1 cellular context compared by ENCODE assay signal in the genomic region with DNA sequence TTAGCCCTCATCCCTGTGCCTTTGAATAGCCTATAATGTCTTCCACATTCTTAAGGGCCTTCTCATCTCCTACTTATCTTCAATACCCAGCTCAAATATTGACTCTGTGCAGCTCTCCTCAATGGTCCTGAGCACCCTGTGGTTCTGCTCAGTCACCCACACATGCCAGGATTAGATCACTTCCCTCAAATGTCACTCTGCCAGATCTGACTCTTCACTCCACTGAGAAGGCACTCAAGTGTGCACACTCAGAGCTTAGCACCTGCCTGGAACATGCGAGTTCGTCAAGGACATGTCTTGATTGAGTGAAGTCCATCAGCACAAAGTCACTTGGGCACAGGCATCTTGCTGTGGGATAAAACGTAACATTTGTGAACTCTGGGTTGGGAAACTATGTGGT.
TF ChIP-seq lines count a peak whose summit lies in the region.

No MANE protein-coding gene starts in this region.

TF ChIP-seq in WTC11, 78 proteins besides CTCF, POLR2A, EP300 and RAD21 (continued from another document):
- TF ChIP-seq ZNF512 (CRISPR knock-in tag; IDR thresholded peaks at IDR 0.05; ENCODE audit: borderline replicate concordance) (no peak), FOXP1 (CRISPR knock-in tag; IDR thresholded peaks at IDR 0.05; ENCODE audit: borderline replicate concordance) (no peak), CBFB (CRISPR knock-in tag; IDR thresholded peaks at IDR 0.05; ENCODE audit: low read depth) (no peak), TEAD4 (CRISPR knock-in tag; IDR thresholded peaks at IDR 0.05) (no peak), ZNF317 (CRISPR knock-in tag; IDR thresholded peaks at IDR 0.05; ENCODE audit: borderline replicate concordance, low read depth) (no peak), OVOL2 (CRISPR knock-in tag; IDR thresholded peaks at IDR 0.05; ENCODE audit: borderline replicate concordance) (no peak)
- TF ChIP-seq, protein P1, sequence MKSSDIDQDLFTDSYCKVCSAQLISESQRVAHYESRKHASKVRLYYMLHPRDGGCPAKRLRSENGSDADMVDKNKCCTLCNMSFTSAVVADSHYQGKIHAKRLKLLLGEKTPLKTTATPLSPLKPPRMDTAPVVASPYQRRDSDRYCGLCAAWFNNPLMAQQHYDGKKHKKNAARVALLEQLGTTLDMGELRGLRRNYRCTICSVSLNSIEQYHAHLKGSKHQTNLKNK (CRISPR knock-in tag; IDR thresholded peaks at IDR 0.05): no peak
- TF ChIP-seq, protein P2, sequence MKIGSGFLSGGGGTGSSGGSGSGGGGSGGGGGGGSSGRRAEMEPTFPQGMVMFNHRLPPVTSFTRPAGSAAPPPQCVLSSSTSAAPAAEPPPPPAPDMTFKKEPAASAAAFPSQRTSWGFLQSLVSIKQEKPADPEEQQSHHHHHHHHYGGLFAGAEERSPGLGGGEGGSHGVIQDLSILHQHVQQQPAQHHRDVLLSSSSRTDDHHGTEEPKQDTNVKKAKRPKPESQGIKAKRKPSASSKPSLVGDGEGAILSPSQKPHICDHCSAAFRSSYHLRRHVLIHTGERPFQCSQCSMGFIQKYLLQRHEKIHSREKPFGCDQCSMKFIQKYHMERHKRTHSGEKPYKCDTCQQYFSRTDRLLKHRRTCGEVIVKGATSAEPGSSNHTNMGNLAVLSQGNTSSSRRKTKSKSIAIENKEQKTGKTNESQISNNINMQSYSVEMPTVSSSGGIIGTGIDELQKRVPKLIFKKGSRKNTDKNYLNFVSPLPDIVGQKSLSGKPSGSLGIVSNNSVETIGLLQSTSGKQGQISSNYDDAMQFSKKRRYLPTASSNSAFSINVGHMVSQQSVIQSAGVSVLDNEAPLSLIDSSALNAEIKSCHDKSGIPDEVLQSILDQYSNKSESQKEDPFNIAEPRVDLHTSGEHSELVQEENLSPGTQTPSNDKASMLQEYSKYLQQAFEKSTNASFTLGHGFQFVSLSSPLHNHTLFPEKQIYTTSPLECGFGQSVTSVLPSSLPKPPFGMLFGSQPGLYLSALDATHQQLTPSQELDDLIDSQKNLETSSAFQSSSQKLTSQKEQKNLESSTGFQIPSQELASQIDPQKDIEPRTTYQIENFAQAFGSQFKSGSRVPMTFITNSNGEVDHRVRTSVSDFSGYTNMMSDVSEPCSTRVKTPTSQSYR (CRISPR knock-in tag; IDR thresholded peaks at IDR 0.05): no peak
- TF ChIP-seq, protein P3, sequence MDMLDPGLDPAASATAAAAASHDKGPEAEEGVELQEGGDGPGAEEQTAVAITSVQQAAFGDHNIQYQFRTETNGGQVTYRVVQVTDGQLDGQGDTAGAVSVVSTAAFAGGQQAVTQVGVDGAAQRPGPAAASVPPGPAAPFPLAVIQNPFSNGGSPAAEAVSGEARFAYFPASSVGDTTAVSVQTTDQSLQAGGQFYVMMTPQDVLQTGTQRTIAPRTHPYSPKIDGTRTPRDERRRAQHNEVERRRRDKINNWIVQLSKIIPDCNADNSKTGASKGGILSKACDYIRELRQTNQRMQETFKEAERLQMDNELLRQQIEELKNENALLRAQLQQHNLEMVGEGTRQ (CRISPR knock-in tag; IDR thresholded peaks at IDR 0.05): no peak
- TF ChIP-seq, protein P4, sequence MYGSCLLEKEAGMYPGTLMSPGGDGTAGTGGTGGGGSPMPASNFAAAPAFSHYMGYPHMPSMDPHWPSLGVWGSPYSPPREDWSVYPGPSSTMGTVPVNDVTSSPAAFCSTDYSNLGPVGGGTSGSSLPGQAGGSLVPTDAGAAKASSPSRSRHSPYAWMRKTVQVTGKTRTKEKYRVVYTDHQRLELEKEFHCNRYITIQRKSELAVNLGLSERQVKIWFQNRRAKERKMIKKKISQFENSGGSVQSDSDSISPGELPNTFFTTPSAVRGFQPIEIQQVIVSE (CRISPR knock-in tag; IDR thresholded peaks at IDR 0.05; ENCODE audit: borderline replicate concordance): no peak
